ENCODE assay signal across 1 cellular context in genomic region chr14:39174560-39175444, GRCh38.
A peak's percentile ranks its signal among the peaks of the same experiment; 100 is the strongest.
TF ChIP-seq lines count a peak whose summit lies in the region.

Gene PNN, plus strand, starts transcription at chr14:39175254. Its CDS starts 26 bp downstream, at chr14:39175280.

TF ChIP-seq in HepG2, 621 proteins besides CTCF, POLR2A, EP300 and RAD21 (continued from another document and continues in another):
- TF ChIP-seq MNT (IDR thresholded peaks at IDR 0.05): peak; percentile 58; the same call in 1 of the 2 replicates
- TF ChIP-seq ZFYVE20 (CRISPR knock-in tag; IDR thresholded peaks at IDR 0.05; ENCODE audit: borderline replicate concordance, low read depth): peak; percentile 66; the same call in 1 of the 2 replicates
- TF ChIP-seq, protein P1, sequence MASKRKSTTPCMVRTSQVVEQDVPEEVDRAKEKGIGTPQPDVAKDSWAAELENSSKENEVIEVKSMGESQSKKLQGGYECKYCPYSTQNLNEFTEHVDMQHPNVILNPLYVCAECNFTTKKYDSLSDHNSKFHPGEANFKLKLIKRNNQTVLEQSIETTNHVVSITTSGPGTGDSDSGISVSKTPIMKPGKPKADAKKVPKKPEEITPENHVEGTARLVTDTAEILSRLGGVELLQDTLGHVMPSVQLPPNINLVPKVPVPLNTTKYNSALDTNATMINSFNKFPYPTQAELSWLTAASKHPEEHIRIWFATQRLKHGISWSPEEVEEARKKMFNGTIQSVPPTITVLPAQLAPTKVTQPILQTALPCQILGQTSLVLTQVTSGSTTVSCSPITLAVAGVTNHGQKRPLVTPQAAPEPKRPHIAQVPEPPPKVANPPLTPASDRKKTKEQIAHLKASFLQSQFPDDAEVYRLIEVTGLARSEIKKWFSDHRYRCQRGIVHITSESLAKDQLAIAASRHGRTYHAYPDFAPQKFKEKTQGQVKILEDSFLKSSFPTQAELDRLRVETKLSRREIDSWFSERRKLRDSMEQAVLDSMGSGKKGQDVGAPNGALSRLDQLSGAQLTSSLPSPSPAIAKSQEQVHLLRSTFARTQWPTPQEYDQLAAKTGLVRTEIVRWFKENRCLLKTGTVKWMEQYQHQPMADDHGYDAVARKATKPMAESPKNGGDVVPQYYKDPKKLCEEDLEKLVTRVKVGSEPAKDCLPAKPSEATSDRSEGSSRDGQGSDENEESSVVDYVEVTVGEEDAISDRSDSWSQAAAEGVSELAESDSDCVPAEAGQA (IDR thresholded peaks at IDR 0.05; ENCODE audit: low read depth): peak; percentile 93
- TF ChIP-seq, protein P1 (CRISPR knock-in tag; IDR thresholded peaks at IDR 0.05; ENCODE audit: borderline replicate concordance): peak; percentile 94; the same call in 1 of the 2 replicates
- peak; percentile 84 for TF ChIP-seq GTF2F1 (IDR thresholded peaks at IDR 0.05; ENCODE audit: low read length)
- TF ChIP-seq RNF2 (conservative IDR thresholded peaks at IDR 0.05; ENCODE audit: low read depth): no peak; the same call in 1 of the 2 replicates
- TF ChIP-seq ZSCAN31 (CRISPR knock-in tag; IDR thresholded peaks at IDR 0.05; ENCODE audit: low read depth): peak; percentile 97
- TF ChIP-seq, protein P2, sequence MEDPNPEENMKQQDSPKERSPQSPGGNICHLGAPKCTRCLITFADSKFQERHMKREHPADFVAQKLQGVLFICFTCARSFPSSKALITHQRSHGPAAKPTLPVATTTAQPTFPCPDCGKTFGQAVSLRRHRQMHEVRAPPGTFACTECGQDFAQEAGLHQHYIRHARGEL (CRISPR knock-in tag; IDR thresholded peaks at IDR 0.05): peak; percentile 97
- peak; percentile 94 for TF ChIP-seq ZNF317 (CRISPR knock-in tag; IDR thresholded peaks at IDR 0.05)
- TF ChIP-seq KAT2B (IDR thresholded peaks at IDR 0.05; ENCODE audit: borderline replicate concordance, low read depth, low read length): no peak
- peak; percentile 79; the same call in 1 of the 2 replicates for TF ChIP-seq ZNF816 (CRISPR knock-in tag; IDR thresholded peaks at IDR 0.05; ENCODE audit: borderline replicate concordance)
- peak; percentile 100 for TF ChIP-seq PHF8 (CRISPR knock-in tag; IDR thresholded peaks at IDR 0.05)
- no peak for TF ChIP-seq PRMT3 (CRISPR knock-in tag; IDR thresholded peaks at IDR 0.05; ENCODE audit: borderline replicate concordance, low read depth)
- peak; percentile 91 for TF ChIP-seq HINFP (CRISPR knock-in tag; IDR thresholded peaks at IDR 0.05; ENCODE audit: low read depth)
- TF ChIP-seq REL (CRISPR knock-in tag; conservative IDR thresholded peaks at IDR 0.05): no peak
- peak; percentile 85 for TF ChIP-seq ZNF160 (CRISPR knock-in tag; IDR thresholded peaks at IDR 0.05)
- TF ChIP-seq ELF3 (CRISPR knock-in tag; IDR thresholded peaks at IDR 0.05): no peak
- TF ChIP-seq CBFB (CRISPR knock-in tag; IDR thresholded peaks at IDR 0.05): peak; percentile 70
- TF ChIP-seq, protein P3, sequence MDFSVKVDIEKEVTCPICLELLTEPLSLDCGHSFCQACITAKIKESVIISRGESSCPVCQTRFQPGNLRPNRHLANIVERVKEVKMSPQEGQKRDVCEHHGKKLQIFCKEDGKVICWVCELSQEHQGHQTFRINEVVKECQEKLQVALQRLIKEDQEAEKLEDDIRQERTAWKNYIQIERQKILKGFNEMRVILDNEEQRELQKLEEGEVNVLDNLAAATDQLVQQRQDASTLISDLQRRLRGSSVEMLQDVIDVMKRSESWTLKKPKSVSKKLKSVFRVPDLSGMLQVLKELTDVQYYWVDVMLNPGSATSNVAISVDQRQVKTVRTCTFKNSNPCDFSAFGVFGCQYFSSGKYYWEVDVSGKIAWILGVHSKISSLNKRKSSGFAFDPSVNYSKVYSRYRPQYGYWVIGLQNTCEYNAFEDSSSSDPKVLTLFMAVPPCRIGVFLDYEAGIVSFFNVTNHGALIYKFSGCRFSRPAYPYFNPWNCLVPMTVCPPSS (IDR thresholded peaks at IDR 0.05): no peak
- no peak for TF ChIP-seq TRIM24 (CRISPR knock-in tag; IDR thresholded peaks at IDR 0.05)
- peak; percentile 77; the same call in 1 of the 2 replicates for TF ChIP-seq TEAD2 (CRISPR knock-in tag; IDR thresholded peaks at IDR 0.05)
- TF ChIP-seq RBM22 (optimal IDR thresholded peaks at IDR 0.05; ENCODE audit: low read length): peak; percentile 41
- TF ChIP-seq ZBED4 (CRISPR knock-in tag; IDR thresholded peaks at IDR 0.05; ENCODE audit: borderline replicate concordance): no peak; the same call in 1 of the 2 replicates
- peak; percentile 95 for TF ChIP-seq KLF11 (CRISPR knock-in tag; IDR thresholded peaks at IDR 0.05)
- TF ChIP-seq ZNF17 (CRISPR knock-in tag; IDR thresholded peaks at IDR 0.05): peak; percentile 88; the same call in 1 of the 2 replicates
- TF ChIP-seq ZFP41 (CRISPR knock-in tag; IDR thresholded peaks at IDR 0.05; ENCODE audit: borderline replicate concordance): peak; percentile 22; the same call in 1 of the 2 replicates
- peak; percentile 79 for TF ChIP-seq MAF1 (CRISPR knock-in tag; IDR thresholded peaks at IDR 0.05; ENCODE audit: borderline replicate concordance)
- TF ChIP-seq ZNF234 (CRISPR knock-in tag; conservative IDR thresholded peaks at IDR 0.05): peak; percentile 2; the same call in 1 of the 2 replicates
- TF ChIP-seq ZNF20 (CRISPR knock-in tag; IDR thresholded peaks at IDR 0.05): peak; percentile 96
- TF ChIP-seq ZNF768 (CRISPR knock-in tag; IDR thresholded peaks at IDR 0.05): peak; percentile 59; the same call in 1 of the 2 replicates
- TF ChIP-seq AGO2 (optimal IDR thresholded peaks at IDR 0.05; ENCODE audit: low read depth, low read length): no peak
- peak; percentile 100 for TF ChIP-seq ETV5 (CRISPR knock-in tag; IDR thresholded peaks at IDR 0.05; ENCODE audit: borderline replicate concordance)
- peak; percentile 90 for TF ChIP-seq CCAR2 (optimal IDR thresholded peaks at IDR 0.05; ENCODE audit: low read depth, low read length)
- TF ChIP-seq XRCC5 (optimal IDR thresholded peaks at IDR 0.05; ENCODE audit: low read length): peak; percentile 99
- TF ChIP-seq HIC2 (CRISPR knock-in tag; IDR thresholded peaks at IDR 0.05; ENCODE audit: low read depth): 0 out of 2 replicates have a peak, but pooled peaks have one; percentile 30
- TF ChIP-seq YEATS2 (CRISPR knock-in tag; IDR thresholded peaks at IDR 0.05; ENCODE audit: borderline replicate concordance): peak; percentile 99
- TF ChIP-seq FOXP1 (IDR thresholded peaks at IDR 0.05): no peak
- TF ChIP-seq FOXP1 (CRISPR knock-in tag; IDR thresholded peaks at IDR 0.05): peak; percentile 3
- TF ChIP-seq, protein P4, sequence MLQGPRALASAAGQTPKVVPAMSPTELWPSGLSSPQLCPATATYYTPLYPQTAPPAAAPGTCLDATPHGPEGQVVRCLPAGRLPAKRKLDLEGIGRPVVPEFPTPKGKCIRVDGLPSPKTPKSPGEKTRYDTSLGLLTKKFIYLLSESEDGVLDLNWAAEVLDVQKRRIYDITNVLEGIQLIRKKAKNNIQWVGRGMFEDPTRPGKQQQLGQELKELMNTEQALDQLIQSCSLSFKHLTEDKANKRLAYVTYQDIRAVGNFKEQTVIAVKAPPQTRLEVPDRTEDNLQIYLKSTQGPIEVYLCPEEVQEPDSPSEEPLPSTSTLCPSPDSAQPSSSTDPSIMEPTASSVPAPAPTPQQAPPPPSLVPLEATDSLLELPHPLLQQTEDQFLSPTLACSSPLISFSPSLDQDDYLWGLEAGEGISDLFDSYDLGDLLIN (CRISPR knock-in tag; IDR thresholded peaks at IDR 0.05; ENCODE audit: borderline replicate concordance): no peak; the same call in none of the 2 replicates
- TF ChIP-seq ZNF143 (CRISPR knock-in tag; IDR thresholded peaks at IDR 0.05): peak; percentile 16; the same call in 1 of the 2 replicates
- TF ChIP-seq FOXK1 (CRISPR knock-in tag; IDR thresholded peaks at IDR 0.05; ENCODE audit: borderline replicate concordance, low read depth): peak; percentile 77
- TF ChIP-seq NCOA2 (CRISPR knock-in tag; IDR thresholded peaks at IDR 0.05): peak; percentile 78
- TF ChIP-seq STAT5B (CRISPR knock-in tag; IDR thresholded peaks at IDR 0.05): peak; percentile 97
- TF ChIP-seq NR3C1 (CRISPR knock-in tag; IDR thresholded peaks at IDR 0.05): 0 out of 2 replicates have a peak, but pooled peaks have one; percentile 83
- peak; percentile 86; the same call in 1 of the 2 replicates for TF ChIP-seq HDAC6 (IDR thresholded peaks at IDR 0.05; ENCODE audit: low read depth, low read length)
- TF ChIP-seq FOXC1 (CRISPR knock-in tag; IDR thresholded peaks at IDR 0.05; ENCODE audit: borderline replicate concordance): peak; percentile 95
- TF ChIP-seq ZNF775 (CRISPR knock-in tag; IDR thresholded peaks at IDR 0.05; ENCODE audit: borderline replicate concordance): peak; percentile 39
- peak; percentile 85; the same call in 1 of the 2 replicates for TF ChIP-seq ZFP90 (CRISPR knock-in tag; IDR thresholded peaks at IDR 0.05; ENCODE audit: borderline replicate concordance)
- TF ChIP-seq MBNL3 (CRISPR knock-in tag; conservative IDR thresholded peaks at IDR 0.05): no peak
- no peak for TF ChIP-seq PCBP2 (optimal IDR thresholded peaks at IDR 0.05; ENCODE audit: low read depth, low read length, poor library complexity, severe bottlenecking)
- TF ChIP-seq TBX2 (CRISPR knock-in tag; IDR thresholded peaks at IDR 0.05; ENCODE audit: borderline replicate concordance): peak; percentile 96
